Comparison of ENCODE assay signal across 16 cellular contexts in genomic region chr4:99859618-99860017, GRCh38. TPM values are rescaled to one million over a fixed set of nuclear protein-coding genes. Genes with fewer than 3 reads are reported as not detected.
DNase-seq lines count a peak whose midpoint lies in the region; ATAC-seq, FAIRE-seq and TF ChIP-seq lines count a peak whose summit lies in the region.
"Had no signal": no experiment of that assay in that cellular context is flagged by ENCODE, and none has a peak within 500 bp of the region (broad histone marks: within the 10 kb centered on the region; RNA-seq: fewer than 3 reads in every experiment).

No MANE protein-coding gene starts in this region.

- H3K27me3 ChIP-seq in BLaER1 treated with 17β-estradiol and CSF1 and Interleukin-3, amounts not matched to agents 10 nM and 100 nM: no peaks in the 10 kb centered on the region
- no peaks in the 10 kb centered on the region; a peak in 1 of 5 replicates for H3K27me3 ChIP-seq in HepG2 (ENCODE audit: control insufficient read depth in 1 of 2, insufficient read depth in 2 of 2, low read length in 2 of 2)
- H3K27me3 ChIP-seq: adrenal gland had no signal

- intact Hi-C loops in HepG2 (cut with micrococcal nuclease; ENCODE audit: unreplicated experiment): no loop called here

- H3K79me2 ChIP-seq in HepG2 (ENCODE audit: insufficient read depth, low read length): no peaks in the 10 kb centered on the region

- in situ Hi-C loops in HepG2 (cut with HindIII; ENCODE audit: extremely low pct_ligation_motif_present, low pct_unique_long_range_greater_than_20kb): no loop called here

- peak overlapping the region; percentile 20 to 90 (median 67); a peak in 21 of 22 replicates for H3K4me2 ChIP-seq in BLaER1 treated with 17β-estradiol and CSF1 and Interleukin-3, amounts not matched to agents 10 nM and 100 nM
- H3K4me2 ChIP-seq in HepG2 (ENCODE audit: low read depth, low read length): no peak overlapping the region

- H3K9me3 ChIP-seq in BLaER1 treated with 17β-estradiol and CSF1 and Interleukin-3, amounts not matched to agents 10 nM and 100 nM (replicated peaks in 1 of 11): 0 out of 22 replicates have a peak, but pooled peaks cover 0 to 2% (median 0%) of the 10 kb centered on the region in 11 experiments
- H3K9me3 ChIP-seq in HepG2 (ENCODE audit: low read length): no peaks in the 10 kb centered on the region

- 47% methylated on average over 2 of the region's 2 CpGs for WGBS in HepG2 (ENCODE audit: low lambda C conversion rate)

- no TSS peak for BruUV-seq in HepG2 (replicated peaks; lab: Mats Ljungman, UMichigan)

- TF ChIP-seq EP300 in HepG2 (IDR thresholded peaks at IDR 0.05; ENCODE audit: low read depth in 2 of 2, low read length in 2 of 2): no peak
- no peak for TF ChIP-seq EP300 in HepG2 (CRISPR knock-in tag; IDR thresholded peaks at IDR 0.05; ENCODE audit: borderline replicate concordance)

- CTCF ChIA-PET in HepG2 (lab: Yijun Ruan, JAX; ENCODE audit: low intra/inter-chr PET ratio, low total read pairs): no interaction called here

- no peak overlapping the region for H2AFZ ChIP-seq in HepG2 (ENCODE audit: low read length)

- no peak for TF ChIP-seq RAD21 in HepG2 (CRISPR knock-in tag; IDR thresholded peaks at IDR 0.05)

- H3K27ac ChIP-seq in BLaER1 treated with 17β-estradiol and CSF1 and Interleukin-3, amounts not matched to agents 10 nM and 100 nM: peak overlapping the region in 7 of 11 experiments; percentile 19 to 87 (median 81); a peak in 12 of 22 replicates
- H3K27ac ChIP-seq in HepG2 (ENCODE audit: extremely low read length, insufficient read depth, low read length): no peak overlapping the region
- H3K27ac ChIP-seq: adrenal gland, SK-N-MC had no signal

- peaks cover 0 to 42% (median 0%) of the 10 kb centered on the region in 11 experiments; a peak in 4 of 22 replicates for H3K36me3 ChIP-seq in BLaER1 treated with 17β-estradiol and CSF1 and Interleukin-3, amounts not matched to agents 10 nM and 100 nM
- H3K36me3 ChIP-seq in HepG2 (replicated peaks in 1 of 2; ENCODE audit: control insufficient read depth in 1 of 2, insufficient read depth in 2 of 2, low read length in 2 of 2): no peaks in the 10 kb centered on the region
- H3K36me3 ChIP-seq: adrenal gland had no signal

- H4K20me1 ChIP-seq in BLaER1 treated with 17β-estradiol and CSF1 and Interleukin-3, amounts not matched to agents 10 nM and 100 nM: no peaks in the 10 kb centered on the region
- H4K20me1 ChIP-seq in HepG2 (ENCODE audit: insufficient read depth, low read length): no peaks in the 10 kb centered on the region

- H3K4me3 ChIP-seq in BLaER1 treated with 17β-estradiol and CSF1 and Interleukin-3, amounts not matched to agents 10 nM and 100 nM: no peak overlapping the region
- no peak overlapping the region for H3K4me3 ChIP-seq in HepG2 (replicated peaks in 1 of 3; ENCODE audit: insufficient read depth in 1 of 3, low read depth in 2 of 3, low read length in 3 of 3)
- H3K4me3 ChIP-seq: adrenal gland, SK-N-MC had no signal

- DNase-seq in NAMALWA (ENCODE audit: low spot score) (peak; percentile 18), SIG-M5 treated with dmso at 0.1 percent for 504 hours (lab: John Stamatoyannopoulos, UW; ENCODE audit: unreplicated experiment) (no peak), HepG2 (ENCODE audit: low spot score) (no peak), NCI-H187 (lab: John Stamatoyannopoulos, UW) (no peak)
- DNase-seq: adrenal gland; CD4-positive, CD25-positive, alpha-beta regulatory T cell; foreskin fibroblast; kidney; MV-4-11; nephron progenitor cell had no signal

- peaks cover 16 to 72% (median 53%) of the 10 kb centered on the region in 10 experiments for H3K4me1 ChIP-seq in BLaER1 treated with 17β-estradiol and CSF1 and Interleukin-3, amounts not matched to agents 10 nM and 100 nM
- no peaks in the 10 kb centered on the region for H3K4me1 ChIP-seq in HepG2 (ENCODE audit: insufficient read depth, low read length)
- H3K4me1 ChIP-seq: adrenal gland had no signal

- ATAC-seq in GM18517 (IDR thresholded peaks at IDR 0.05; ENCODE audit: unreplicated experiment) (peak; percentile 58), GM21825 (IDR thresholded peaks at IDR 0.05; ENCODE audit: unreplicated experiment) (peak; percentile 47), HepG2 (no peak), HG02973 (IDR thresholded peaks at IDR 0.05; ENCODE audit: unreplicated experiment) (no peak)

- POLR2A ChIA-PET in HepG2 (lab: Yijun Ruan, JAX): no interaction called here

- no peak for TF ChIP-seq POLR2A in HepG2 (IDR thresholded peaks at IDR 0.05; ENCODE audit: insufficient read depth in 1 of 2, low read depth in 2 of 2, low read length in 2 of 2)

- peak overlapping the region in 2 of 11 experiments; percentile 6 to 35; a peak in 2 of 22 replicates for H3K9ac ChIP-seq in BLaER1 treated with 17β-estradiol and CSF1 and Interleukin-3, amounts not matched to agents 10 nM and 100 nM
- no peak overlapping the region for H3K9ac ChIP-seq in HepG2 (ENCODE audit: insufficient read depth, low read depth, low read length)

- no peak for TF ChIP-seq CTCF in HepG2 (CRISPR knock-in tag; IDR thresholded peaks at IDR 0.05)

- FAIRE-seq in HepG2 (lab: Jason Lieb, UNC): no peak

TF ChIP-seq in HepG2, 621 proteins besides CTCF, POLR2A, EP300 and RAD21 (continues in another document):
- TF ChIP-seq SP2 (CRISPR knock-in tag; IDR thresholded peaks at IDR 0.05): no peak

RNA-seq across cellular contexts. Expression of gene LAMTOR3, which starts 34.6 kb away (rescaled TPM):
- total RNA-seq in HepG2 (2016; rRNA removed; fragmentation: Illumina TruSeq; extraction: Trizol): 47.6 and 81.0 TPM in 2 replicates
- 10.6 and 13.0 TPM in 2 replicates for total RNA-seq in HepG2 (2016; cell fraction: cytosol; rRNA removed; fragmentation: Illumina TruSeq; extraction: Trizol; ENCODE audit: low read depth)
- 48.9 and 81.8 TPM in 2 replicates for total RNA-seq in HepG2 (2016; cell fraction: insoluble cytoplasmic fraction; rRNA removed; fragmentation: Illumina TruSeq; extraction: Trizol)
- 33.6 and 35.1 TPM in 2 replicates for total RNA-seq in HepG2 (2016; cell fraction: membrane; rRNA removed; fragmentation: Illumina TruSeq; extraction: Trizol)
- total RNA-seq in HepG2 (2016; cell fraction: nucleus; rRNA removed; fragmentation: Illumina TruSeq; extraction: Trizol): 21.1 and 23.6 TPM in 2 replicates
- 37.2 and 49.1 TPM in 2 replicates for polyA plus RNA-seq in HepG2 (2011; rRNA removed)
- polyA plus RNA-seq in HepG2 (2011; cell fraction: cytosol; rRNA removed): 18.2 and 34.5 TPM in 2 replicates
- polyA plus RNA-seq in HepG2 (2011; cell fraction: nucleus; rRNA removed): 7.1 and 8.3 TPM in 2 replicates
- polyA plus RNA-seq in HepG2 (2012): 26.1 and 31.9 TPM in 2 replicates
- 11.8 and 15.4 TPM in 2 replicates for polyA plus RNA-seq in HepG2 (2016; cell fraction: cytosol; fragmentation: Illumina TruSeq; extraction: Trizol; ENCODE audit: low read depth)
- polyA plus RNA-seq in HepG2 (2016; cell fraction: insoluble cytoplasmic fraction; fragmentation: Illumina TruSeq; extraction: Trizol; ENCODE audit: low read depth): 79.9 and 90.6 TPM in 2 replicates
- polyA plus RNA-seq in HepG2 (2016; cell fraction: membrane; fragmentation: Illumina TruSeq; extraction: Trizol; ENCODE audit: low read depth): 29.9 and 35.6 TPM in 2 replicates
- polyA plus RNA-seq in HepG2 (2016; cell fraction: nucleus; fragmentation: Illumina TruSeq; extraction: Trizol; ENCODE audit: insufficient read depth, low read depth): 32.3 and 35.9 TPM in 2 replicates
- polyA minus RNA-seq in HepG2 (2011; rRNA and poly(A)+ RNA removed; ENCODE audit: low replicate concordance): 5.5 and 8.5 TPM in 2 replicates
- polyA minus RNA-seq in HepG2 (2011; cell fraction: cytosol; rRNA and poly(A)+ RNA removed): 10.5 and 16.0 TPM in 2 replicates
- 12.2 and 15.8 TPM in 2 replicates for polyA minus RNA-seq in HepG2 (2011; cell fraction: nucleus; rRNA and poly(A)+ RNA removed)

RNA-seq across cellular contexts. Expression of gene DAPP1, which starts 43.0 kb away (rescaled TPM):
- not detected in 2 replicates for total RNA-seq in HepG2 (2016; rRNA removed; fragmentation: Illumina TruSeq; extraction: Trizol)
- not detected in 2 replicates for total RNA-seq in HepG2 (2016; cell fraction: cytosol; rRNA removed; fragmentation: Illumina TruSeq; extraction: Trizol; ENCODE audit: low read depth)
- total RNA-seq in HepG2 (2016; cell fraction: insoluble cytoplasmic fraction; rRNA removed; fragmentation: Illumina TruSeq; extraction: Trizol): not detected in 2 replicates
- not detected in 2 replicates for total RNA-seq in HepG2 (2016; cell fraction: membrane; rRNA removed; fragmentation: Illumina TruSeq; extraction: Trizol)
- not detected in 2 replicates for total RNA-seq in HepG2 (2016; cell fraction: nucleus; rRNA removed; fragmentation: Illumina TruSeq; extraction: Trizol)
- not detected in 2 replicates for polyA plus RNA-seq in HepG2 (2011; rRNA removed)
- polyA plus RNA-seq in HepG2 (2011; cell fraction: cytosol; rRNA removed): not detected in 2 replicates
- polyA plus RNA-seq in HepG2 (2011; cell fraction: nucleus; rRNA removed): not detected in 2 replicates
- polyA plus RNA-seq in HepG2 (2012): not detected in 2 replicates
- not detected in 2 replicates for polyA plus RNA-seq in HepG2 (2016; cell fraction: cytosol; fragmentation: Illumina TruSeq; extraction: Trizol; ENCODE audit: low read depth)
- not detected in 2 replicates for polyA plus RNA-seq in HepG2 (2016; cell fraction: insoluble cytoplasmic fraction; fragmentation: Illumina TruSeq; extraction: Trizol; ENCODE audit: low read depth)
- polyA plus RNA-seq in HepG2 (2016; cell fraction: membrane; fragmentation: Illumina TruSeq; extraction: Trizol; ENCODE audit: low read depth): not detected in 2 replicates
- not detected in 2 replicates for polyA plus RNA-seq in HepG2 (2016; cell fraction: nucleus; fragmentation: Illumina TruSeq; extraction: Trizol; ENCODE audit: insufficient read depth, low read depth)
- polyA minus RNA-seq in HepG2 (2011; rRNA and poly(A)+ RNA removed; ENCODE audit: low replicate concordance): 0.19 TPM in 1 of 2 replicates, not detected in the other
- polyA minus RNA-seq in HepG2 (2011; cell fraction: cytosol; rRNA and poly(A)+ RNA removed): not detected in 2 replicates
- polyA minus RNA-seq in HepG2 (2011; cell fraction: nucleus; rRNA and poly(A)+ RNA removed): not detected in 2 replicates
- total RNA-seq: dermis microvascular lymphatic vessel endothelial cell had no signal

Comparison
In these comparisons a context has a peak if more than half of its experiments do, and no peak if none do; other contexts are left out.
1. ATAC-seq: peak in GM18517 (single experiment) and GM21825 (single experiment); none in HepG2 (single experiment) and HG02973 (single experiment).